8 cellular contexts compared by ENCODE assay signal in genomic region chr18:10519999-10520935, GRCh38. TPM values are rescaled to one million over a fixed set of nuclear protein-coding genes. Genes with fewer than 3 reads are reported as not detected.
DNase-seq lines count a peak whose midpoint lies in the region; ATAC-seq, FAIRE-seq and TF ChIP-seq lines count a peak whose summit lies in the region.

No MANE protein-coding gene starts in this region.

- TF ChIP-seq CTCF in GM06990 (IDR thresholded peaks at IDR 0.05; ENCODE audit: insufficient read depth, low read length, poor library complexity, severe bottlenecking) (peak; percentile 86), K562 (IDR thresholded peaks at IDR 0.05 in 2 of 3, conservative IDR thresholded peaks at IDR 0.05 in 1 of 3; ENCODE audit: insufficient read depth in 2 of 3, low read depth in 1 of 3, low read length in 3 of 3) (peak; percentile 86 to 92 (median 90))

- no peaks in the 10 kb centered on the region for H3K36me3 ChIP-seq in GM06990 (ENCODE audit: control insufficient read depth, insufficient read depth, low read length)
- H3K36me3 ChIP-seq in K562 (ENCODE audit: control insufficient read depth, insufficient read depth, low read length), result no peaks in the 10 kb centered on the region
- no peaks in the 10 kb centered on the region for H3K36me3 ChIP-seq in skeletal muscle satellite cell (ENCODE audit: insufficient read depth, low read length)

- no peaks in the 10 kb centered on the region for H3K9me1 ChIP-seq in K562 (ENCODE audit: control insufficient read depth, insufficient read depth, low read length)

- CTCF ChIA-PET in K562 (lab: Yijun Ruan, JAX; ENCODE audit: low intra/inter-chr PET ratio), result interaction anchor here (0.6 to 2.1 kb wide), 2 partner anchors 517 to 549 kb away, joined by 3 to 12 read pairs; no protein-coding TSS in a partner anchor

- H3K27me3 ChIP-seq in GM06990 (replicated peaks; ENCODE audit: control insufficient read depth, insufficient read depth, low read length) (no peaks in the 10 kb centered on the region), K562 (ENCODE audit: control insufficient read depth in 2 of 2, insufficient read depth in 2 of 2, low read length in 2 of 2) (peaks cover 13 to 33% of the 10 kb centered on the region in 2 experiments; a peak in 4 of 5 replicates), skeletal muscle satellite cell (ENCODE audit: control insufficient read depth, insufficient read depth, low read length) (peaks cover 44% of the 10 kb centered on the region)

- TF ChIP-seq RAD21 in K562 (CRISPR knock-in tag; conservative IDR thresholded peaks at IDR 0.05 in 1 of 2, IDR thresholded peaks at IDR 0.05 in 1 of 2), result peak; percentile 93 to 97

- H3K9me3 ChIP-seq in K562 (replicated peaks; ENCODE audit: control insufficient read depth, insufficient read depth, low read depth, low read length) (no peaks in the 10 kb centered on the region), skeletal muscle satellite cell (replicated peaks; ENCODE audit: low read length) (no peaks in the 10 kb centered on the region)

- DNase-seq in GM06990 (ENCODE audit: extremely low read depth, insufficient read length), result no peak
- DNase-seq in NCI-H1930 (lab: John Stamatoyannopoulos, UW), result peak; percentile 20 to 24
- peak; percentile 46 for DNase-seq in T1000 (lab: John Stamatoyannopoulos, UW)
- DNase-seq in K562 (ENCODE audit: extremely low read depth in 1 of 4, low spot score in 3 of 4), result peak; percentile 72 to 89 (median 74)
- DNase-seq in hypothalamus (lab: John Stamatoyannopoulos, UW), result peak in 45 of 51 donors; percentile 19 to 87 (median 60)

- POLR2A ChIA-PET in K562 (lab: Yijun Ruan, JAX), result interaction anchor here (0.7 to 1.3 kb wide), 2 partner anchors 9 to 500 kb away, joined by 3 read pairs; no protein-coding TSS in a partner anchor

- no peak for TF ChIP-seq EP300 in K562 (IDR thresholded peaks at IDR 0.05; ENCODE audit: low read length)

- H3K4me3 ChIP-seq in GM06990 (replicated peaks; ENCODE audit: low read depth, low read length), result no peak overlapping the region
- H3K4me3 ChIP-seq in K562, result no peak overlapping the region
- H3K4me3 ChIP-seq in skeletal muscle satellite cell (ENCODE audit: low read length), result peak overlapping the region; percentile 11

- intact Hi-C loops in K562 (cut with micrococcal nuclease), result loop anchor here (1.0 to 10.0 kb wide), 3 partner anchors 533 to 815 kb away; partner anchors contain the start of gene RAB31

- in situ Hi-C loops in K562 (cut with MboI), result loop anchor here (5.0 kb wide), 1 partner anchor 548 kb away; no protein-coding TSS in a partner anchor

- H3K27ac ChIP-seq in K562 (ENCODE audit: extremely low read depth, low read depth, low read length), result no peak overlapping the region

- no peak for TF ChIP-seq POLR2A in K562 (conservative IDR thresholded peaks at IDR 0.05)

- WGBS in K562 (ENCODE audit: insufficient coverage, low coverage, missing lambda C conversion rate), result 7% methylated on average over 17 of the region's 17 CpGs

- H3K4me1 ChIP-seq in K562 (replicated peaks in 1 of 2; ENCODE audit: control insufficient read depth in 2 of 2, insufficient read depth in 2 of 2, low read length in 2 of 2), result peaks cover 0 to 4% of the 10 kb centered on the region in 2 experiments; a peak in 1 of 5 replicates
- peaks cover 19% of the 10 kb centered on the region for H3K4me1 ChIP-seq in skeletal muscle satellite cell (ENCODE audit: control insufficient read depth, insufficient read depth, low read length)

- H3K9ac ChIP-seq in K562 (ENCODE audit: insufficient read depth in 1 of 2, low read depth in 2 of 2, low read length in 2 of 2), result no peak overlapping the region
- no peak overlapping the region for H3K9ac ChIP-seq in skeletal muscle satellite cell (ENCODE audit: low read depth, low read length)

- no peaks in the 10 kb centered on the region for H3K79me2 ChIP-seq in K562 (ENCODE audit: control insufficient read depth, insufficient read depth, low read length)

- H4K20me1 ChIP-seq in K562 (replicated peaks; ENCODE audit: control insufficient read depth, insufficient read depth, low read length), result no peaks in the 10 kb centered on the region

- peak; percentile 91 for FAIRE-seq in K562 (lab: Jason Lieb, UNC)

- peak overlapping the region; percentile 82 for H2AFZ ChIP-seq in K562 (ENCODE audit: low read depth, low read length)

- H3K4me2 ChIP-seq in K562 (ENCODE audit: insufficient read depth, low read length) (peak overlapping the region; percentile 52), skeletal muscle satellite cell (ENCODE audit: low read length) (peak overlapping the region; percentile 47)

- BruUV-seq in K562 (replicated peaks; lab: Mats Ljungman, UMichigan), result no TSS peak

- ATAC-seq in HG02623 (IDR thresholded peaks at IDR 0.05; ENCODE audit: unreplicated experiment) (peak; percentile 80), K562 (peak; percentile 97), HG03045 (IDR thresholded peaks at IDR 0.05; ENCODE audit: unreplicated experiment) (no peak)

TF ChIP-seq in K562, 482 proteins besides CTCF, POLR2A, EP300 and RAD21 (continues in another document):
- TF ChIP-seq DEAF1 (CRISPR knock-in tag; IDR thresholded peaks at IDR 0.05), result peak; percentile 74
- peak; percentile 59 for TF ChIP-seq CBX8 (IDR thresholded peaks at IDR 0.05; ENCODE audit: borderline replicate concordance, extremely low read depth, low read depth, low read length, poor library complexity, severe bottlenecking)
- TF ChIP-seq E2F6 (IDR thresholded peaks at IDR 0.05; ENCODE audit: borderline replicate concordance in 1 of 2, extremely low read depth in 1 of 2, insufficient read depth in 1 of 2, insufficient read length in 1 of 2, low read depth in 1 of 2, low read length in 1 of 2, poor library complexity in 1 of 2, severe bottlenecking in 1 of 2), result peak in 1 of 2 experiments; percentile 44
- peak; percentile 77 for TF ChIP-seq RB1 (IDR thresholded peaks at IDR 0.05; ENCODE audit: low read depth)
- no peak for TF ChIP-seq NEUROD1 (IDR thresholded peaks at IDR 0.05; ENCODE audit: borderline replicate concordance, low read depth, low read length, partially characterized antibody)
- TF ChIP-seq ZNF24 (IDR thresholded peaks at IDR 0.05), result peak; percentile 52; the same call in 1 of the 2 replicates
- no peak for TF ChIP-seq ZNF830 (CRISPR knock-in tag; IDR thresholded peaks at IDR 0.05)
- peak in 1 of 2 experiments; percentile 34; a peak in 1 of 4 replicates for TF ChIP-seq MNT (conservative IDR thresholded peaks at IDR 0.05)
- TF ChIP-seq ADNP (tag; IDR thresholded peaks at IDR 0.05), result 0 out of 2 replicates have a peak, but pooled peaks have one; percentile 35
- 0 out of 2 replicates have a peak, but pooled peaks have one; percentile 23 for TF ChIP-seq KLF16 (IDR thresholded peaks at IDR 0.05)
- peak; percentile 27; the same call in 1 of the 2 replicates for TF ChIP-seq SMARCA5 (IDR thresholded peaks at IDR 0.05)
- no peak for TF ChIP-seq ZNF354B (CRISPR knock-in tag; IDR thresholded peaks at IDR 0.05)

RNA-seq across cellular contexts. Expression of gene NAPG, which starts 5.6 kb away (rescaled TPM):
- 31.3 and 105 TPM in 2 replicates for total RNA-seq in K562 (2011; cell fraction: chromatin; rRNA removed; ENCODE audit: low replicate concordance)
- 23.2 and 26.1 TPM in 2 replicates for total RNA-seq in K562 (2011; cell fraction: nucleolus; rRNA removed)
- total RNA-seq in K562 (2011; cell fraction: nucleoplasm; rRNA removed), result 51.0 and 88.7 TPM in 2 replicates
- total RNA-seq in K562 (2014; rRNA removed), result 31.6 and 37.1 TPM in 2 replicates
- total RNA-seq in K562 (2014; rRNA removed; fragmentation: Illumina TruSeq; extraction: Trizol), result 63.3 and 71.6 TPM in 2 replicates
- 55.1 and 61.7 TPM in 2 replicates for total RNA-seq in K562 (2015; rRNA removed; fragmentation: Illumina TruSeq; extraction: Trizol)
- 42.9 and 45.8 TPM in 2 replicates for total RNA-seq in K562 (2021)
- polyA plus RNA-seq in K562 (2011; rRNA removed), result 47.3 and 55.3 TPM in 2 replicates
- 8.8 and 19.0 TPM in 2 replicates for polyA plus RNA-seq in K562 (2011; cell fraction: cytosol; rRNA removed)
- polyA plus RNA-seq in K562 (2011; cell fraction: nucleus; rRNA removed), result 21.9 and 29.5 TPM in 2 replicates
- polyA plus RNA-seq in K562 (2012), result 23.2 and 27.2 TPM in 2 replicates
- 34.3 and 38.2 TPM in 2 replicates for polyA plus RNA-seq in K562 (2014; fragmentation: Illumina TruSeq; extraction: Trizol)
- 10 to 100 TPM; 50.9 to 52.4 TPM for polyA plus RNA-seq in K562 (2014; fragmentation: Nextera tagmentation; extraction: Ambion mirVana)
- polyA plus RNA-seq in K562 (2014; rRNA removed), result 38.6 and 39.9 TPM in 2 replicates
- 38.5 and 44.8 TPM in 2 replicates for polyA minus RNA-seq in K562 (2011; rRNA and poly(A)+ RNA removed)
- 15.2 and 21.4 TPM in 2 replicates for polyA minus RNA-seq in K562 (2011; cell fraction: cytosol; rRNA and poly(A)+ RNA removed)
- polyA minus RNA-seq in K562 (2011; cell fraction: nucleus; rRNA and poly(A)+ RNA removed), result 21.9 and 35.9 TPM in 2 replicates
- 34.3 and 43.1 TPM in 2 replicates for total RNA-seq in skeletal muscle satellite cell (2012; rRNA removed)
